In genomic region chr21:44870748-44871495, GRCh38 we compare ENCODE assay signal across 8 cellular contexts. TPM values are rescaled to one million over a fixed set of nuclear protein-coding genes. Genes with fewer than 3 reads are reported as not detected.
DNase-seq lines count a peak whose midpoint lies in the region; ATAC-seq and TF ChIP-seq lines count a peak whose summit lies in the region.

No MANE protein-coding gene starts in this region.

- H3K4me1 ChIP-seq in esophagus squamous epithelium (peaks cover 32 to 92% (median 54%) of the 10 kb centered on the region in 3 donors), neutrophil (ENCODE audit: control insufficient read depth in 1 of 2, insufficient read depth in 1 of 2, low read depth in 1 of 2, low read length in 1 of 2) (peaks cover 71 to 82% of the 10 kb centered on the region in 2 experiments)

- H3K27me3 Mint-ChIP-seq in Calu3 (ENCODE audit: unreplicated experiment), result no peaks in the 10 kb centered on the region
- no peaks in the 10 kb centered on the region for H3K27me3 Mint-ChIP-seq in T-helper 1 cell treated with Interleukin-12 subunit alpha and Interleukin-12 subunit beta and Interleukin-4 antibody, amounts not matched to agents 30 μg/mL and 1 μg/mL, for 36 hours (ENCODE audit: low read depth)

- BruUV-seq in Calu3 (replicated peaks; lab: Mats Ljungman, UMichigan), result TSS peak; percentile 25

- H3K4me3 Mint-ChIP-seq in Calu3 (ENCODE audit: low read depth, unreplicated experiment), result peak overlapping the region; percentile 86
- H3K4me3 Mint-ChIP-seq in T-helper 1 cell treated with Interleukin-12 subunit alpha and Interleukin-12 subunit beta and Interleukin-4 antibody, amounts not matched to agents 30 μg/mL and 1 μg/mL, for 36 hours, result peak overlapping the region; percentile 89

- DNase-seq in Calu3, result no peak
- DNase-seq in esophagus squamous epithelium (lab: John Stamatoyannopoulos, UW), result no peak
- DNase-seq in NCI-H1092 treated with DMSO at 0.1 percent for 48 hours (lab: John Stamatoyannopoulos, UW), result no peak
- no peak for DNase-seq in GM03348 (ENCODE audit: low spot score)

- 56% methylated on average over 10 of the region's 10 CpGs for WGBS in esophagus squamous epithelium, 2 donors

- H3K36me3 ChIP-seq in esophagus squamous epithelium (peaks cover 0 to 4% (median 0%) of the 10 kb centered on the region in 3 donors), neutrophil (peaks cover 6% of the 10 kb centered on the region)

- peaks cover 43% of the 10 kb centered on the region for H3K36me3 Mint-ChIP-seq in Calu3 (ENCODE audit: insufficient read depth, unreplicated experiment)
- H3K36me3 Mint-ChIP-seq in T-helper 1 cell treated with Interleukin-12 subunit alpha and Interleukin-12 subunit beta and Interleukin-4 antibody, amounts not matched to agents 30 μg/mL and 1 μg/mL, for 36 hours (ENCODE audit: low read depth), result peaks cover 14% of the 10 kb centered on the region

- H3K9me3 ChIP-seq in esophagus squamous epithelium (no peaks in the 10 kb centered on the region), neutrophil (no peaks in the 10 kb centered on the region)

- ATAC-seq in HG03571 (IDR thresholded peaks at IDR 0.05; ENCODE audit: unreplicated experiment) (no peak), GM18858 (IDR thresholded peaks at IDR 0.05; ENCODE audit: unreplicated experiment) (no peak)

- CTCF ChIA-PET in Calu3 (lab: Charles Lee), result no interaction called here

- H3K4me3 ChIP-seq in esophagus squamous epithelium (peak overlapping the region in 2 of 4 donors; percentile 88 to 96), neutrophil (ENCODE audit: low read depth in 1 of 2, low read length in 1 of 2) (peak overlapping the region in 1 of 2 experiments; percentile 80)

- H3K27me3 ChIP-seq in esophagus squamous epithelium (no peaks in the 10 kb centered on the region), neutrophil (no peaks in the 10 kb centered on the region)

- no peak for TF ChIP-seq POLR2A in esophagus squamous epithelium (IDR thresholded peaks at IDR 0.05)

- H3K9me3 Mint-ChIP-seq in Calu3 (ENCODE audit: low read depth, unreplicated experiment), result no peaks in the 10 kb centered on the region
- no peaks in the 10 kb centered on the region for H3K9me3 Mint-ChIP-seq in T-helper 1 cell treated with Interleukin-12 subunit alpha and Interleukin-12 subunit beta and Interleukin-4 antibody, amounts not matched to agents 30 μg/mL and 1 μg/mL, for 36 hours

- TF ChIP-seq CTCF in Calu3 (IDR thresholded peaks at IDR 0.05; ENCODE audit: unreplicated experiment) (no peak), esophagus squamous epithelium (IDR thresholded peaks at IDR 0.05) (no peak), neutrophil (IDR thresholded peaks at IDR 0.05) (no peak)

- intact Hi-C loops in Calu3 (cut with micrococcal nuclease; ENCODE audit: unreplicated experiment), result loop anchor here (5.0 to 10.0 kb wide), 2 partner anchors 56 to 66 kb away; partner anchors contain the start of gene UBE2G2
- intact Hi-C loops in esophagus squamous epithelium (cut with DNase I), result loop anchor here (5.0 kb wide), 1 partner anchor 69 kb away; the partner anchor contains the start of gene UBE2G2

- H3K27ac ChIP-seq in esophagus squamous epithelium (peak overlapping the region; percentile 95 to 97 (median 96)), neutrophil (peak overlapping the region; percentile 93)

- H3K27ac Mint-ChIP-seq in Calu3 (ENCODE audit: unreplicated experiment), result peak overlapping the region; percentile 83
- peak overlapping the region; percentile 71 for H3K27ac Mint-ChIP-seq in T-helper 1 cell treated with Interleukin-12 subunit alpha and Interleukin-12 subunit beta and Interleukin-4 antibody, amounts not matched to agents 30 μg/mL and 1 μg/mL, for 36 hours

- peaks cover 48% of the 10 kb centered on the region for H3K4me1 Mint-ChIP-seq in Calu3 (ENCODE audit: low read depth, unreplicated experiment)
- peaks cover 68% of the 10 kb centered on the region for H3K4me1 Mint-ChIP-seq in T-helper 1 cell treated with Interleukin-12 subunit alpha and Interleukin-12 subunit beta and Interleukin-4 antibody, amounts not matched to agents 30 μg/mL and 1 μg/mL, for 36 hours (ENCODE audit: low read depth)

RNA-seq across cellular contexts. Expression of gene PTTG1IP, which starts 2.6 kb away (rescaled TPM):
- total RNA-seq in Calu3 (2022), result 135 and 136 TPM in 2 replicates
- total RNA-seq in esophagus squamous epithelium, result 100 to 1,000 TPM in 3 of 4 donors, 10 to 100 TPM in 1; 83.1 to 132 (median 114) TPM

RNA-seq across cellular contexts. Expression of gene ITGB2, which starts 49.8 kb away (rescaled TPM):
- total RNA-seq in Calu3 (2022) (0.42 and 0.47 TPM in 2 replicates), esophagus squamous epithelium (10 to 100 TPM in 2 of 4 donors, 1 to 10 TPM in 2; 6.6 to 47.1 (median 18.5) TPM)

RNA-seq across cellular contexts. Expression of gene SUMO3, which starts 53.1 kb away (rescaled TPM):
- total RNA-seq in Calu3 (2022) (56.7 and 58.1 TPM in 2 replicates), esophagus squamous epithelium (10 to 100 TPM; 22.9 to 55.0 (median 46.5) TPM)
